8 cellular contexts compared by ENCODE assay signal in the genomic region with DNA sequence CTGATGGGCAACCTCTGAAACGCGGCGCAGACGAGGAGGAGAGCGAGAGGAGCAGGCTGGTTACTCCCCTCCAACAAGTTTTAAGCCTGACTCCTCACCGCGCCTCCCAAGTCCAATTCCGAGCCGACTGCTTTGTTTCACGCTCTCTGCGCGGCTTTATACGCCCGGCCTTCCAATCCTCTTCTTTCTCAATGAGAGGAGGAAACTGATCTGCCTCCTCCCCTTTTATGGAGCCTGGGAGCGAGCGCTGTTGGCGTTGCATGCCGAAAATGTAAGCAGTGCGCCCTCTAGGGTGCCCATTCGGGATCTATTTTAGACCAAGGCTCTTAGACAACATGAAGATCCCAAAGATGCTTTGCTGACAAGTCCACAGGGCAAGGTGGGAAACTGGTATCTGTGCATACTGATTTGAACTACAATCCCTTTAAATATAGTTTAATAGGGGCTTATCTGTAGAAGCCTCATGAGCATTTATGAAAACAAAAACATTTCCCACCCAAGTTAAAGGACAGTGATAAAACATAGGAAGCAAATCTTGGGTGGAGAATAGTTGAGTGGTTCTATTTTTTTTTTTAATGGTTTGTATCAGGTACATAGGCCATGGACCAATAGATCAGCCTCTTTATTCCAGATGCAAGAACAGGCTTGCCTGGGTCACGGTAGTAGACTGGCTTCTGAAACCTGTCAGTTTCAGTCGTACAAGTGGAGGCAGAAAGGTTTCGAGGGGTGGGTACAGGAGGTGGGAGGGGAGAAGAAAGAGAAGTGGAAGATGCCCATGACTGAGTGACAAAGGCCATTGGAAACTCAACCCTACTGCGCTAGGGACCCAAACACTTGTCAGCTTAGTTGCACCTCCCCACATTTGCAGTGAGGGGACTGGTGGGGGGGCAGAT. TPM values are rescaled to one million over a fixed set of nuclear protein-coding genes. Genes with fewer than 3 reads are reported as not detected.
DNase-seq lines count a peak whose midpoint lies in the region; TF ChIP-seq lines count a peak whose summit lies in the region.

A gene with protein sequence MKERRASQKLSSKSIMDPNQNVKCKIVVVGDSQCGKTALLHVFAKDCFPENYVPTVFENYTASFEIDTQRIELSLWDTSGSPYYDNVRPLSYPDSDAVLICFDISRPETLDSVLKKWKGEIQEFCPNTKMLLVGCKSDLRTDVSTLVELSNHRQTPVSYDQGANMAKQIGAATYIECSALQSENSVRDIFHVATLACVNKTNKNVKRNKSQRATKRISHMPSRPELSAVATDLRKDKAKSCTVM (minus strand): TSS at position 131 of the 893 bp plus-strand sequence. CDS start 250 bp downstream, outside the sequence.

- in situ Hi-C loops in GM23248 (cut with MboI), result loop anchor here (10.0 to 25.0 kb wide), 3 partner anchors 425 to 893 kb away; no protein-coding TSS in a partner anchor

- peak within 1 kb of the TSS; percentile 96 for H3K9ac ChIP-seq in GM23248
- peak within 1 kb of the TSS; percentile 99 for H3K9ac ChIP-seq in skeletal muscle satellite cell (ENCODE audit: low read depth, low read length)

- no peaks in the 10 kb centered on the region for H3K9me2 ChIP-seq in GM23248 (ENCODE audit: insufficient read depth)

- peak in 5 of 6 experiments; percentile 35 to 92 (median 87) for TF ChIP-seq CTCF in Peyer's patch (IDR thresholded peaks at IDR 0.05)

- peaks cover 42% of the 10 kb centered on the region for H3K4me1 ChIP-seq in GM23248 (ENCODE audit: insufficient read depth)
- H3K4me1 ChIP-seq in Peyer's patch, result peaks cover 0 to 21% (median 0%) of the 10 kb centered on the region in 4 donors
- peaks cover 35% of the 10 kb centered on the region for H3K4me1 ChIP-seq in skeletal muscle satellite cell (ENCODE audit: control insufficient read depth, insufficient read depth, low read length)

- H2AFZ ChIP-seq in GM23248, result no peak within 1 kb of the TSS

- no peaks in the 10 kb centered on the region for H3K9me3 ChIP-seq in GM23248 (ENCODE audit: low read depth)
- H3K9me3 ChIP-seq in Peyer's patch, result no peaks in the 10 kb centered on the region
- H3K9me3 ChIP-seq in skeletal muscle satellite cell (replicated peaks; ENCODE audit: low read length), result no peaks in the 10 kb centered on the region

- H3K27ac ChIP-seq in GM23248 (peak within 1 kb of the TSS; percentile 95), Peyer's patch (peak within 1 kb of the TSS; percentile 64 to 96 (median 91))

- peak within 1 kb of the TSS; percentile 13; the same call in 1 of the 2 replicates for H3K4me3 ChIP-seq in GM08714 (ENCODE audit: low read length)
- peak within 1 kb of the TSS; percentile 92 for H3K4me3 ChIP-seq in GM23248
- H3K4me3 ChIP-seq in Peyer's patch, result peak within 1 kb of the TSS; percentile 37 to 92 (median 58)
- peak within 1 kb of the TSS; percentile 98 for H3K4me3 ChIP-seq in iPS-11a (ENCODE audit: low read depth, low read length)
- peak within 1 kb of the TSS; percentile 92 for H3K4me3 ChIP-seq in skeletal muscle satellite cell (ENCODE audit: low read length)

- WGBS in GM23248 (ENCODE audit: low coverage in 1 of 2, low lambda C conversion rate in 2 of 2, missing lambda C conversion rate in 2 of 2), 2 experiments, result 15 to 17% methylated on average over 24 of the region's 24 CpGs

- DNase-seq in GM23248, result peak; percentile 99
- peak; percentile 32 to 46 for DNase-seq in Kasumi-1 (lab: John Stamatoyannopoulos, UW)
- DNase-seq in Peyer's patch, result peak; percentile 55 to 96 (median 96)
- DNase-seq in brain pericyte (ENCODE audit: low read depth, low spot score), result peak; percentile 93
- no peak for DNase-seq in effector CD8-positive, alpha-beta T cell (lab: John Stamatoyannopoulos, UW)

- no peaks in the 10 kb centered on the region for H3K27me3 ChIP-seq in GM23248 (replicated peaks; ENCODE audit: insufficient read depth)
- no peaks in the 10 kb centered on the region for H3K27me3 ChIP-seq in Peyer's patch
- H3K27me3 ChIP-seq in skeletal muscle satellite cell (ENCODE audit: control insufficient read depth, insufficient read depth, low read length), result no peaks in the 10 kb centered on the region

- TF ChIP-seq POLR2A in Peyer's patch (IDR thresholded peaks at IDR 0.05), result peak; percentile 97

- no peaks in the 10 kb centered on the region for H4K20me1 ChIP-seq in GM23248 (ENCODE audit: insufficient read depth)

- H3K4me2 ChIP-seq in GM23248 (ENCODE audit: unreplicated experiment) (peak within 1 kb of the TSS; percentile 95), skeletal muscle satellite cell (ENCODE audit: low read length) (peak within 1 kb of the TSS; percentile 81)

- peaks cover 84% of the 10 kb centered on the region for H3K79me2 ChIP-seq in GM23248 (ENCODE audit: insufficient read depth)

- peaks cover 52% of the 10 kb centered on the region for H3F3A ChIP-seq in GM23248 (ENCODE audit: insufficient read depth)

- peaks cover 31% of the 10 kb centered on the region for H3K36me3 ChIP-seq in GM23248 (ENCODE audit: low read depth)
- H3K36me3 ChIP-seq in Peyer's patch, result no peaks in the 10 kb centered on the region
- H3K36me3 ChIP-seq in skeletal muscle satellite cell (ENCODE audit: insufficient read depth, low read length), result peaks cover 38% of the 10 kb centered on the region

RNA-seq across cellular contexts. Expression of the gene that starts here (rescaled TPM):
- 244 and 271 TPM in 2 replicates for total RNA-seq in GM23248 (2014; rRNA removed; shearing (Covaris generic))
- 198 and 199 TPM in 2 replicates for polyA plus RNA-seq in GM23248 (2016; fragmentation: Nextera tagmentation; extraction: Ambion mirVana)
- total RNA-seq in Peyer's patch, result 10 to 100 TPM; 14.9 to 80.6 (median 46.7) TPM
- total RNA-seq in skeletal muscle satellite cell (2012; rRNA removed), result 148 and 312 TPM in 2 replicates

Comparison
In these comparisons a context has a peak if more than half of its experiments do, and no peak if none do; other contexts are left out.
1. H3K4me3 ChIP-seq: peak in every context shown above with its lines; median percentile 98 in iPS-11a; 92 in GM23248; 92 in skeletal muscle satellite cell; 58 in Peyer's patch; 13 in GM08714.